ENCODE assay signal across 1 cellular context in the genomic region with DNA sequence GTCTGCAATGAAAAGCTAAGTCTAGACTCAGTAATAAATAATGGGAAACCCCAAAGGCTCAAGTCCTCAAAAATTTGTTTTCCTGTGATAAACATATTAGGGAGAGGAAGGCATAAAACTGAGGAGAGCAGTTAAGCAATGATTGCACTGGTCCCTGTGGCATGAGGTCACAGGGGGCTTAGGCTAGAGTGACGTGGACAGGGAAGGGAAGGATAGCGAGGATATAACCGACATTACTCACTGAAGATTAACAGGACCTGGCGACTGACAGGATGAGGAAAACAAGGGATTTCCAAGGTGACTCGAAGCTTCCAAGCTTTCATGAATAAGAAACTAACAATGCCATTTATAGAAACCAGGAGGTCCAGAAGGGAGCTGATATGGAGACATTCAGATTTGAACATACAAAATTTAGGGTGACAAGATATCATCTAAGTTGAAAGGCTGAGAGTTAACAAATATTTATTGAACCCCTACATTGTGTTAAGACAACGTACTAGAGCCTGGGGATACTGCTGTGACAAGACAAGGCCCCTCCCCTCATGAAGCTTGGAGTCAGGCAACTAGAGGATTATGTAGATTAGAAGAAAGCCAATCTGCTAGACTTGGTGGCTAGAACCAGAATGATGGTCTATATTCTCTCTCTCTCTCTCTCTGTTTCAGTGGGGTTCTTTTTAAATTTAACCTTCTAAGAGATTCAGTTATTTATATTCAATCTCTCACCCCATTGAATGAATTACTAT.
TF ChIP-seq lines count a peak whose summit lies in the region.

No MANE protein-coding gene starts in this region.

TF ChIP-seq in K562, 482 proteins besides CTCF, POLR2A, EP300 and RAD21 (continued from another document):
- TF ChIP-seq, protein P1, sequence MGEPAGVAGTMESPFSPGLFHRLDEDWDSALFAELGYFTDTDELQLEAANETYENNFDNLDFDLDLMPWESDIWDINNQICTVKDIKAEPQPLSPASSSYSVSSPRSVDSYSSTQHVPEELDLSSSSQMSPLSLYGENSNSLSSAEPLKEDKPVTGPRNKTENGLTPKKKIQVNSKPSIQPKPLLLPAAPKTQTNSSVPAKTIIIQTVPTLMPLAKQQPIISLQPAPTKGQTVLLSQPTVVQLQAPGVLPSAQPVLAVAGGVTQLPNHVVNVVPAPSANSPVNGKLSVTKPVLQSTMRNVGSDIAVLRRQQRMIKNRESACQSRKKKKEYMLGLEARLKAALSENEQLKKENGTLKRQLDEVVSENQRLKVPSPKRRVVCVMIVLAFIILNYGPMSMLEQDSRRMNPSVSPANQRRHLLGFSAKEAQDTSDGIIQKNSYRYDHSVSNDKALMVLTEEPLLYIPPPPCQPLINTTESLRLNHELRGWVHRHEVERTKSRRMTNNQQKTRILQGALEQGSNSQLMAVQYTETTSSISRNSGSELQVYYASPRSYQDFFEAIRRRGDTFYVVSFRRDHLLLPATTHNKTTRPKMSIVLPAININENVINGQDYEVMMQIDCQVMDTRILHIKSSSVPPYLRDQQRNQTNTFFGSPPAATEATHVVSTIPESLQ (CRISPR knock-in tag; IDR thresholded peaks at IDR 0.05), result no peak
- no peak for TF ChIP-seq PHTF2 (CRISPR knock-in tag; IDR thresholded peaks at IDR 0.05)
- no peak for TF ChIP-seq SAFB (IDR thresholded peaks at IDR 0.05; ENCODE audit: borderline replicate concordance, low read depth, low read length)
- no peak for TF ChIP-seq ILF3 (IDR thresholded peaks at IDR 0.05; ENCODE audit: borderline replicate concordance)
- TF ChIP-seq HNRNPH1 (optimal IDR thresholded peaks at IDR 0.05; ENCODE audit: low read depth, low read length), result no peak
- TF ChIP-seq, protein P2, sequence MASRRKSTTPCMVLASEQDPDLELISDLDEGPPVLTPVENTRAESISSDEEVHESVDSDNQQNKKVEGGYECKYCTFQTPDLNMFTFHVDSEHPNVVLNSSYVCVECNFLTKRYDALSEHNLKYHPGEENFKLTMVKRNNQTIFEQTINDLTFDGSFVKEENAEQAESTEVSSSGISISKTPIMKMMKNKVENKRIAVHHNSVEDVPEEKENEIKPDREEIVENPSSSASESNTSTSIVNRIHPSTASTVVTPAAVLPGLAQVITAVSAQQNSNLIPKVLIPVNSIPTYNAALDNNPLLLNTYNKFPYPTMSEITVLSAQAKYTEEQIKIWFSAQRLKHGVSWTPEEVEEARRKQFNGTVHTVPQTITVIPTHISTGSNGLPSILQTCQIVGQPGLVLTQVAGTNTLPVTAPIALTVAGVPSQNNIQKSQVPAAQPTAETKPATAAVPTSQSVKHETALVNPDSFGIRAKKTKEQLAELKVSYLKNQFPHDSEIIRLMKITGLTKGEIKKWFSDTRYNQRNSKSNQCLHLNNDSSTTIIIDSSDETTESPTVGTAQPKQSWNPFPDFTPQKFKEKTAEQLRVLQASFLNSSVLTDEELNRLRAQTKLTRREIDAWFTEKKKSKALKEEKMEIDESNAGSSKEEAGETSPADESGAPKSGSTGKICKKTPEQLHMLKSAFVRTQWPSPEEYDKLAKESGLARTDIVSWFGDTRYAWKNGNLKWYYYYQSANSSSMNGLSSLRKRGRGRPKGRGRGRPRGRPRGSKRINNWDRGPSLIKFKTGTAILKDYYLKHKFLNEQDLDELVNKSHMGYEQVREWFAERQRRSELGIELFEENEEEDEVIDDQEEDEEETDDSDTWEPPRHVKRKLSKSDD (conservative IDR thresholded peaks at IDR 0.05; ENCODE audit: low read length), result no peak
- no peak for TF ChIP-seq GATA2 (CRISPR knock-in tag; IDR thresholded peaks at IDR 0.05)
- no peak for TF ChIP-seq MECOM (CRISPR knock-in tag; IDR thresholded peaks at IDR 0.05)
- TF ChIP-seq, protein P3, sequence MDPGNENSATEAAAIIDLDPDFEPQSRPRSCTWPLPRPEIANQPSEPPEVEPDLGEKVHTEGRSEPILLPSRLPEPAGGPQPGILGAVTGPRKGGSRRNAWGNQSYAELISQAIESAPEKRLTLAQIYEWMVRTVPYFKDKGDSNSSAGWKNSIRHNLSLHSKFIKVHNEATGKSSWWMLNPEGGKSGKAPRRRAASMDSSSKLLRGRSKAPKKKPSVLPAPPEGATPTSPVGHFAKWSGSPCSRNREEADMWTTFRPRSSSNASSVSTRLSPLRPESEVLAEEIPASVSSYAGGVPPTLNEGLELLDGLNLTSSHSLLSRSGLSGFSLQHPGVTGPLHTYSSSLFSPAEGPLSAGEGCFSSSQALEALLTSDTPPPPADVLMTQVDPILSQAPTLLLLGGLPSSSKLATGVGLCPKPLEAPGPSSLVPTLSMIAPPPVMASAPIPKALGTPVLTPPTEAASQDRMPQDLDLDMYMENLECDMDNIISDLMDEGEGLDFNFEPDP (CRISPR knock-in tag; IDR thresholded peaks at IDR 0.05), result no peak
- no peak for TF ChIP-seq ZNF384 (IDR thresholded peaks at IDR 0.05; ENCODE audit: low read depth, low read length)
- TF ChIP-seq, protein P4, sequence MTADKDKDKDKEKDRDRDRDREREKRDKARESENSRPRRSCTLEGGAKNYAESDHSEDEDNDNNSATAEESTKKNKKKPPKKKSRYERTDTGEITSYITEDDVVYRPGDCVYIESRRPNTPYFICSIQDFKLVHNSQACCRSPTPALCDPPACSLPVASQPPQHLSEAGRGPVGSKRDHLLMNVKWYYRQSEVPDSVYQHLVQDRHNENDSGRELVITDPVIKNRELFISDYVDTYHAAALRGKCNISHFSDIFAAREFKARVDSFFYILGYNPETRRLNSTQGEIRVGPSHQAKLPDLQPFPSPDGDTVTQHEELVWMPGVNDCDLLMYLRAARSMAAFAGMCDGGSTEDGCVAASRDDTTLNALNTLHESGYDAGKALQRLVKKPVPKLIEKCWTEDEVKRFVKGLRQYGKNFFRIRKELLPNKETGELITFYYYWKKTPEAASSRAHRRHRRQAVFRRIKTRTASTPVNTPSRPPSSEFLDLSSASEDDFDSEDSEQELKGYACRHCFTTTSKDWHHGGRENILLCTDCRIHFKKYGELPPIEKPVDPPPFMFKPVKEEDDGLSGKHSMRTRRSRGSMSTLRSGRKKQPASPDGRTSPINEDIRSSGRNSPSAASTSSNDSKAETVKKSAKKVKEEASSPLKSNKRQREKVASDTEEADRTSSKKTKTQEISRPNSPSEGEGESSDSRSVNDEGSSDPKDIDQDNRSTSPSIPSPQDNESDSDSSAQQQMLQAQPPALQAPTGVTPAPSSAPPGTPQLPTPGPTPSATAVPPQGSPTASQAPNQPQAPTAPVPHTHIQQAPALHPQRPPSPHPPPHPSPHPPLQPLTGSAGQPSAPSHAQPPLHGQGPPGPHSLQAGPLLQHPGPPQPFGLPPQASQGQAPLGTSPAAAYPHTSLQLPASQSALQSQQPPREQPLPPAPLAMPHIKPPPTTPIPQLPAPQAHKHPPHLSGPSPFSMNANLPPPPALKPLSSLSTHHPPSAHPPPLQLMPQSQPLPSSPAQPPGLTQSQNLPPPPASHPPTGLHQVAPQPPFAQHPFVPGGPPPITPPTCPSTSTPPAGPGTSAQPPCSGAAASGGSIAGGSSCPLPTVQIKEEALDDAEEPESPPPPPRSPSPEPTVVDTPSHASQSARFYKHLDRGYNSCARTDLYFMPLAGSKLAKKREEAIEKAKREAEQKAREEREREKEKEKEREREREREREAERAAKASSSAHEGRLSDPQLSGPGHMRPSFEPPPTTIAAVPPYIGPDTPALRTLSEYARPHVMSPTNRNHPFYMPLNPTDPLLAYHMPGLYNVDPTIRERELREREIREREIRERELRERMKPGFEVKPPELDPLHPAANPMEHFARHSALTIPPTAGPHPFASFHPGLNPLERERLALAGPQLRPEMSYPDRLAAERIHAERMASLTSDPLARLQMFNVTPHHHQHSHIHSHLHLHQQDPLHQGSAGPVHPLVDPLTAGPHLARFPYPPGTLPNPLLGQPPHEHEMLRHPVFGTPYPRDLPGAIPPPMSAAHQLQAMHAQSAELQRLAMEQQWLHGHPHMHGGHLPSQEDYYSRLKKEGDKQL (CRISPR knock-in tag; IDR thresholded peaks at IDR 0.05; ENCODE audit: borderline replicate concordance), result no peak
